ENCODE assay signal across 21 cellular contexts in genomic region chr21:25701529-25701928, GRCh38.
"Had no signal": no experiment of that assay in that cellular context is flagged by ENCODE, and none has a peak within 500 bp of the region (broad histone marks: within the 10 kb centered on the region; RNA-seq: fewer than 3 reads in every experiment).

No MANE protein-coding gene starts in this region.

- H3K36me3 Mint-ChIP-seq: T-cell had no signal

- H3K4me1 ChIP-seq: ascending aorta, colonic mucosa, gastrocnemius medialis, uterus had no signal

- H3K36me3 ChIP-seq: ascending aorta, colonic mucosa, gastrocnemius medialis, uterus had no signal

- ATAC-seq: activated CD4-positive, CD25-positive, alpha-beta regulatory T cell treated with anti-CD3 and anti-CD28 coated beads, Interleukin-2, amount 50 U/mL, for 24 hours; activated CD8-positive, alpha-beta T cell treated with anti-CD3 and anti-CD28 coated beads, Interleukin-2, amount 10 ng/mL, durations not matched to agents 7 days and 5 days; activated T-cell treated with anti-CD3 and anti-CD28 coated beads, Interleukin-2, amount 50 U/mL, for 4 hours; gastrocnemius medialis; heart right ventricle; left cardiac atrium; T-cell had no signal

- H3K4me3 Mint-ChIP-seq: activated CD4-positive, alpha-beta T cell treated with anti-CD3 and anti-CD28 coated beads, Interleukin-2, amount 10 ng/mL, durations not matched to agents 7 days and 5 days; activated CD8-positive, alpha-beta T cell treated with anti-CD3 and anti-CD28 coated beads, Interleukin-2, amount 10 ng/mL, durations not matched to agents 7 days and 5 days; activated T-cell treated with anti-CD3 and anti-CD28 coated beads, Interleukin-2, amount 50 U/mL, for 4 hours; central memory CD8-positive, alpha-beta T cell; endodermal cell; nephron progenitor cell; T-cell had no signal

- H3K27me3 Mint-ChIP-seq: activated CD4-positive, alpha-beta T cell treated with anti-CD3 and anti-CD28 coated beads, Interleukin-2, amount 10 ng/mL, durations not matched to agents 7 days and 5 days; central memory CD8-positive, alpha-beta T cell had no signal

- H3K27me3 ChIP-seq: ascending aorta, colonic mucosa, gastrocnemius medialis, heart right ventricle, uterus had no signal

- H3K9me3 ChIP-seq: ascending aorta, colonic mucosa, gastrocnemius medialis, heart right ventricle, uterus had no signal

- DNase-seq: activated CD4-positive, alpha-beta T cell treated with anti-CD3 and anti-CD28 coated beads, Interleukin-2, amount 10 ng/mL, durations not matched to agents 7 days and 5 days; activated CD8-positive, alpha-beta T cell treated with anti-CD3 and anti-CD28 coated beads, Interleukin-2, amount 10 ng/mL, durations not matched to agents 7 days and 5 days; activated effector memory CD4-positive, alpha-beta T cell treated with anti-CD3 and anti-CD28 coated beads, Interleukin-2, amount 50 U/mL, for 16 hours; activated naive CD4-positive, alpha-beta T cell treated with anti-CD3 and anti-CD28 coated beads, Interleukin-2, amount 50 U/mL, for 16 hours; activated T-cell treated with anti-CD3 and anti-CD28 coated beads, Interleukin-2, amount 50 U/mL, for 4 hours; colonic mucosa; endodermal cell; gastrocnemius medialis; heart right ventricle; left cardiac atrium; midbrain; nephron progenitor cell; nucleus accumbens; stimulated activated CD8-positive, alpha-beta memory T cell treated with anti-CD3 and anti-CD28 coated beads, Interleukin-4, amount 100 ng/mL, for 48 hours; stimulated activated naive CD4-positive, alpha-beta T cell; T-cell; uterus had no signal

- H3K4me3 ChIP-seq: ascending aorta, colonic mucosa, gastrocnemius medialis, heart right ventricle, lung, uterus had no signal

- H3K27ac ChIP-seq: ascending aorta, colonic mucosa had no signal

- H3K27ac Mint-ChIP-seq: activated CD4-positive, alpha-beta T cell treated with anti-CD3 and anti-CD28 coated beads, Interleukin-2, amount 10 ng/mL, durations not matched to agents 7 days and 5 days; activated CD8-positive, alpha-beta T cell treated with anti-CD3 and anti-CD28 coated beads, Interleukin-2, amount 10 ng/mL, durations not matched to agents 7 days and 5 days; endodermal cell; nephron progenitor cell; T-cell had no signal

- H3K9me3 Mint-ChIP-seq: activated T-cell treated with anti-CD3 and anti-CD28 coated beads, Interleukin-2, amount 50 U/mL, for 4 hours; central memory CD8-positive, alpha-beta T cell; T-cell had no signal

- H3K4me1 Mint-ChIP-seq: activated CD4-positive, alpha-beta T cell treated with anti-CD3 and anti-CD28 coated beads, Interleukin-2, amount 10 ng/mL, durations not matched to agents 7 days and 5 days; central memory CD8-positive, alpha-beta T cell; endodermal cell; nephron progenitor cell; T-cell had no signal
